ENCODE assay signal across 8 cellular contexts in the genomic region with DNA sequence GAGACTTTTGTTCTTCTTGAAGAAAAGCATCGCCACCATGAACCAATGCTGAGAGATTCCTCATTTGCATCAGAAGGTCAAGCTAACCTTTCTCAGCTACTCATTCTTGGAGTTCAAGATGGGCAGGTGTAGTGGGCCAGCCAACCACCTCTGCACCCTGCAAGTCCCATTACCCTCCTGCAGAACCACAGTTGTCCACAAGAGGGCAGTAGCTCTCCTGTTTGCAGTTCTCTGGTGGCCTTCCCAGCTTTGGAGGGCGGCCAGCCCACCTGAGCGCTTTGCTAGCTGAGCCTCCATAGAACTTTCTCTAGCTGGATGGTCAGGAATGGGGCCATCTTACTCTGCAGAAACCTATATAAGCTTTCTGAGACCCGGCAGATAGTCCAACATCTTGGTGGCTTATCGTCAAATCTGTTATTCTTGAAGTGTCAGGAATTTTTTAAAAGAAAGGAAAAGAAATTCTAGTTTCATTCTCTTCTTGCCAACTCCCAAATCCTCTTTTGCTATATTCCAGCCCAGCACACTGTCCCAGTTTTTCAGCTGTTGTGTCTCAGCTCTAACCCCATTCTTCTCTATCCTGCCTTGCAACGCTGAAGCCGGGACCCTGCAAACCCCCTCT. TPM values are rescaled to one million over a fixed set of nuclear protein-coding genes. Genes with fewer than 3 reads are reported as not detected.
DNase-seq lines count a peak whose midpoint lies in the region; ATAC-seq and TF ChIP-seq lines count a peak whose summit lies in the region.

No MANE protein-coding gene starts in this region.

- DNase-seq in DMS 273 (lab: John Stamatoyannopoulos, UW; ENCODE audit: unreplicated experiment) (peak; percentile 94), M059J (ENCODE audit: low read depth) (peak; percentile 67), SKM-1 treated with dmso at 0.1 percent for 144 hours (lab: John Stamatoyannopoulos, UW; ENCODE audit: unreplicated experiment) (peak; percentile 43), adipocyte (ENCODE audit: low read depth) (peak; percentile 82), hippocampal formation (lab: John Stamatoyannopoulos, UW) (peak; percentile 29 to 74), spleen (peak; percentile 80)

- peak; percentile 83 for ATAC-seq in GM21526 (IDR thresholded peaks at IDR 0.05; ENCODE audit: low FRiP score, unreplicated experiment)
- ATAC-seq in HG03135 (IDR thresholded peaks at IDR 0.05; ENCODE audit: unreplicated experiment) = no peak

- peaks cover 33% of the 10 kb centered on the region for H3K27me3 ChIP-seq in adipocyte (replicated peaks; ENCODE audit: control insufficient read depth, insufficient read depth, low read length)
- peaks cover 0 to 84% (median 0%) of the 10 kb centered on the region in 7 donors for H3K27me3 ChIP-seq in spleen (replicated peaks in 1 of 7)

- no peak overlapping the region for H3K9ac ChIP-seq in adipocyte (ENCODE audit: low read length)

- no peak overlapping the region for H3K27ac ChIP-seq in spleen

- H3K9me3 ChIP-seq in adipocyte (ENCODE audit: control insufficient read depth, low read length) = no peaks in the 10 kb centered on the region
- H3K9me3 ChIP-seq in spleen = no peaks in the 10 kb centered on the region

- peak; percentile 39 to 96 (median 91) for TF ChIP-seq CTCF in spleen (IDR thresholded peaks at IDR 0.05 in 8 of 11, conservative IDR thresholded peaks at IDR 0.05 in 3 of 11)

- intact Hi-C loops in spleen (cut with DNase I; ENCODE audit: low total_unique reads) = no loop called here

- no peaks in the 10 kb centered on the region for H3K36me3 ChIP-seq in adipocyte (ENCODE audit: control insufficient read depth, insufficient read depth, low read length, severe bottlenecking)
- no peaks in the 10 kb centered on the region for H3K36me3 ChIP-seq in spleen

- no peak for TF ChIP-seq POLR2A in spleen (IDR thresholded peaks at IDR 0.05)

- WGBS in spleen, 5 donors = 34 to 43% (median 38%) methylated on average over 7 of the region's 7 CpGs

- H3K4me1 ChIP-seq in adipocyte (ENCODE audit: control insufficient read depth, insufficient read depth, low read length) (peaks cover 20% of the 10 kb centered on the region), spleen (peaks cover 0 to 24% (median 13%) of the 10 kb centered on the region in 6 donors)

- H3K4me3 ChIP-seq in adipocyte (ENCODE audit: low read length) (no peak overlapping the region), spleen (no peak overlapping the region)

RNA-seq across cellular contexts. Expression of gene LMX1A, which starts 11.0 kb away (rescaled TPM):
- not detected in 2 replicates for total RNA-seq in M059J (2014; rRNA removed; shearing (Covaris generic))
- not detected for total RNA-seq in spleen
- not detected for polyA plus RNA-seq in spleen

Comparison
In these comparisons a context has a peak if more than half of its experiments do, and no peak if none do; other contexts are left out.
1. DNase-seq: peak in every context shown above with its lines; median percentile 94 in DMS 273; 82 in adipocyte; 80 in spleen; 67 in M059J; 52 in hippocampal formation; 43 in SKM-1 treated with dmso at 0.1 percent for 144 hours.